Comparison of ENCODE assay signal across 11 cellular contexts in the genomic region with DNA sequence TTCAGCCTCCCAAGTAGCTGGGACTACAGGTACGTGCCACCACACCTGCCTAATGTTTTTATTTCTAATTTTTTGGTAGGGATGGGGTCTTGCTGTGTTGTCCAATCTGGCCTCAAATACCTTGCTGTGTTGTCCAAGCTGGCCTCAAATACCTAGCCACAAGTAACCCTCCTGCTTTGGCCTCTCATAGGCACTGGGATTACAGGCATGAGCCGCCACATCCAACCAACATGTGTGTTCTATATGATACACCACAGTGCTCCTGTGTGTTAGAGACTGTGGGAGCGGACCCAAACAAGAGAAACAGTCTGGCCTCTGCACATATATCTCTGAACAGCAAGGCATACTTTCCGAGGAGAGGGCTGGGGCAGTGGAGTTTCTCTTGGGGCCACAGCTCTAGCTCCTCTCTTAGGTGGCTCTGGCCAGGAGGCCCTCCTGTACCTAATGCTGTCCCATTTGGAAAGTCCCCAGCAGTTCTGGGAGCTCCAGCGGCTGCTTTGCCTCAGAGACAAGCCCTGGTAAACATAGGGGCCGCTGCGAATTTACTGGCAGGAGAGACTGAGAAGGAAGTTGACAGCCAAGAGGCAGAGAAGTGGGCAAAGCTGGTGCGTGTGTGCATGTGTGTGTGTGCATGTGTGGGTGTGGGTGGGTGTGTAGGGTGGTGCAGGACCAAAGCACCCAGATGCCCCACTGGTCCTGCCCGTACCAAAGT.
A peak's percentile ranks its signal among the peaks of the same experiment; 100 is the strongest.
DNase-seq lines count a peak whose midpoint lies in the region; ATAC-seq, FAIRE-seq and TF ChIP-seq lines count a peak whose summit lies in the region.
"Had no signal": no experiment of that assay in that cellular context is flagged by ENCODE, and none has a peak within 500 bp of the region (broad histone marks: within the 10 kb centered on the region; RNA-seq: fewer than 3 reads in every experiment).

No MANE protein-coding gene starts in this region.

- H3K9me3 ChIP-seq in iPS-18a (ENCODE audit: control insufficient read depth, low read depth, low read length), result no peaks in the 10 kb centered on the region
- H3K9me3 ChIP-seq in small intestine (ENCODE audit: control insufficient read depth, low read depth), result no peaks in the 10 kb centered on the region
- H3K9me3 ChIP-seq: ascending aorta, tibial artery had no signal

- H3K27me3 Mint-ChIP-seq in T-helper 1 cell treated with Interleukin-12 subunit alpha and Interleukin-12 subunit beta and Interleukin-4 antibody, amounts not matched to agents 30 μg/mL and 1 μg/mL, for 36 hours (ENCODE audit: low read depth), result peaks cover 9% of the 10 kb centered on the region
- H3K27me3 Mint-ChIP-seq in activated CD8-positive, alpha-beta T cell treated with anti-CD3 and anti-CD28 coated beads for 36 hours, result no peaks in the 10 kb centered on the region

- H3K4me3 ChIP-seq in iPS-18a (ENCODE audit: low read length), result no peak overlapping the region
- H3K4me3 ChIP-seq in small intestine (ENCODE audit: low read depth in 1 of 2, low read length in 2 of 2), result no peak overlapping the region

- 42 to 50% (median 50%) methylated on average over 9 of the region's 9 CpGs for WGBS in small intestine, 3 donors

- peak overlapping the region; percentile 66 for H3K27ac Mint-ChIP-seq in T-helper 1 cell treated with Interleukin-12 subunit alpha and Interleukin-12 subunit beta and Interleukin-4 antibody, amounts not matched to agents 30 μg/mL and 1 μg/mL, for 36 hours
- H3K27ac Mint-ChIP-seq in activated CD8-positive, alpha-beta T cell treated with anti-CD3 and anti-CD28 coated beads for 36 hours, result no peak overlapping the region

- no peak for DNase-seq in T-helper 1 cell
- DNase-seq in activated CD8-positive, alpha-beta T cell treated with anti-CD3 and anti-CD28 coated beads for 36 hours, result no peak
- DNase-seq in small intestine, result peak; percentile 42
- DNase-seq in COR-L47 (lab: John Stamatoyannopoulos, UW), result no peak
- no peak for DNase-seq in dermis blood vessel endothelial cell
- DNase-seq: 8988T, tibial artery had no signal

- POLR2A ChIA-PET in activated CD8-positive, alpha-beta T cell treated with anti-CD3 and anti-CD28 coated beads for 36 hours (lab: Charles Lee), result interaction anchor here (9.8 kb wide), 1 partner anchor 24 kb away, joined by 175 read pairs; no protein-coding TSS in a partner anchor

- H3K36me3 ChIP-seq in iPS-18a (ENCODE audit: control insufficient read depth, low read depth, low read length) (no peaks in the 10 kb centered on the region), small intestine (ENCODE audit: control insufficient read depth in 2 of 2, insufficient read depth in 2 of 2, low read length in 2 of 2) (no peaks in the 10 kb centered on the region)
- H3K36me3 ChIP-seq: ascending aorta, tibial artery had no signal

- FAIRE-seq in small intestine (lab: Jason Lieb, UNC), result no peak

- peaks cover 26% of the 10 kb centered on the region for H3K4me1 ChIP-seq in iPS-18a (ENCODE audit: control insufficient read depth, low read depth, low read length)
- peaks cover 7 to 11% of the 10 kb centered on the region in 2 donors for H3K4me1 ChIP-seq in small intestine (ENCODE audit: control insufficient read depth in 2 of 2, insufficient read depth in 1 of 2, low read depth in 1 of 2, low read length in 1 of 2)

- H3K27ac ChIP-seq in iPS-18a (ENCODE audit: low read length), result no peak overlapping the region
- peak overlapping the region in 1 of 2 donors; percentile 24 for H3K27ac ChIP-seq in small intestine (ENCODE audit: low read depth in 1 of 2, low read length in 1 of 2)
- H3K27ac ChIP-seq: ascending aorta, tibial artery had no signal

- H3K36me3 Mint-ChIP-seq in T-helper 1 cell treated with Interleukin-12 subunit alpha and Interleukin-12 subunit beta and Interleukin-4 antibody, amounts not matched to agents 30 μg/mL and 1 μg/mL, for 36 hours (ENCODE audit: low read depth), result no peaks in the 10 kb centered on the region
- H3K36me3 Mint-ChIP-seq in activated CD8-positive, alpha-beta T cell treated with anti-CD3 and anti-CD28 coated beads for 36 hours (ENCODE audit: low read depth), result no peaks in the 10 kb centered on the region

- peak overlapping the region; percentile 78 for H3K4me3 Mint-ChIP-seq in T-helper 1 cell treated with Interleukin-12 subunit alpha and Interleukin-12 subunit beta and Interleukin-4 antibody, amounts not matched to agents 30 μg/mL and 1 μg/mL, for 36 hours
- H3K4me3 Mint-ChIP-seq in activated CD8-positive, alpha-beta T cell treated with anti-CD3 and anti-CD28 coated beads for 36 hours, result peak overlapping the region; percentile 70

- CTCF ChIA-PET in activated CD8-positive, alpha-beta T cell treated with anti-CD3 and anti-CD28 coated beads for 36 hours (lab: Charles Lee), result interaction anchor here (1.3 kb wide), 2 partner anchors 12 to 49 kb away, joined by 3 read pairs; no protein-coding TSS in a partner anchor

- peaks cover 34% of the 10 kb centered on the region for H3K4me1 Mint-ChIP-seq in T-helper 1 cell treated with Interleukin-12 subunit alpha and Interleukin-12 subunit beta and Interleukin-4 antibody, amounts not matched to agents 30 μg/mL and 1 μg/mL, for 36 hours (ENCODE audit: low read depth)
- H3K4me1 Mint-ChIP-seq in activated CD8-positive, alpha-beta T cell treated with anti-CD3 and anti-CD28 coated beads for 36 hours (ENCODE audit: low read depth), result peaks cover 40% of the 10 kb centered on the region

- no peak for ATAC-seq in activated CD8-positive, alpha-beta T cell treated with anti-CD3 and anti-CD28 coated beads for 36 hours
- no peak for ATAC-seq in GM21526 (IDR thresholded peaks at IDR 0.05; ENCODE audit: low FRiP score, unreplicated experiment)

- H3K27me3 ChIP-seq in iPS-18a (ENCODE audit: control insufficient read depth, insufficient read depth, low read length), result peaks cover 13% of the 10 kb centered on the region
- H3K27me3 ChIP-seq in small intestine (ENCODE audit: control insufficient read depth in 2 of 2, insufficient read depth in 2 of 2, low read length in 2 of 2), result no peaks in the 10 kb centered on the region
- H3K27me3 ChIP-seq: ascending aorta had no signal

- H3K9ac ChIP-seq in iPS-18a (ENCODE audit: low read length), result peak overlapping the region; percentile 53

- intact Hi-C loops in activated CD8-positive, alpha-beta T cell treated with anti-CD3 and anti-CD28 coated beads for 36 hours (cut with micrococcal nuclease), result no loop called here

- H3K9me3 Mint-ChIP-seq in T-helper 1 cell treated with Interleukin-12 subunit alpha and Interleukin-12 subunit beta and Interleukin-4 antibody, amounts not matched to agents 30 μg/mL and 1 μg/mL, for 36 hours, result no peaks in the 10 kb centered on the region
- H3K9me3 Mint-ChIP-seq in activated CD8-positive, alpha-beta T cell treated with anti-CD3 and anti-CD28 coated beads for 36 hours, result no peaks in the 10 kb centered on the region

- no peak for TF ChIP-seq CTCF in activated CD8-positive, alpha-beta T cell treated with anti-CD3 and anti-CD28 coated beads for 36 hours (IDR thresholded peaks at IDR 0.05)
